ENCODE assay signal across 26 cellular contexts in genomic region chr5:181198106-181198685, GRCh38. TPM values are rescaled to one million over a fixed set of nuclear protein-coding genes. Genes with fewer than 3 reads are reported as not detected.
A peak's percentile ranks its signal among the peaks of the same experiment; 100 is the strongest.
DNase-seq lines count a peak whose midpoint lies in the region; FAIRE-seq and TF ChIP-seq lines count a peak whose summit lies in the region.
"Had no signal": no experiment of that assay in that cellular context is flagged by ENCODE, and none has a peak within 500 bp of the region (broad histone marks: within the 10 kb centered on the region; RNA-seq: fewer than 3 reads in every experiment).

No MANE protein-coding gene starts in this region.

- no peaks in the 10 kb centered on the region for H3K27me3 ChIP-seq in Karpas-422 (ENCODE audit: low read length)
- peaks cover 59% of the 10 kb centered on the region for H3K27me3 ChIP-seq in iPS-20b (ENCODE audit: insufficient read depth, low read length)
- peaks cover 0 to 3% (median 0%) of the 10 kb centered on the region in 7 donors for H3K27me3 ChIP-seq in spleen (replicated peaks in 1 of 7)

- H3K36me3 ChIP-seq in Karpas-422 (ENCODE audit: insufficient read depth, low read length) (no peaks in the 10 kb centered on the region), iPS-20b (ENCODE audit: insufficient read depth, low read depth, low read length) (no peaks in the 10 kb centered on the region), spleen (no peaks in the 10 kb centered on the region)

- H3K9me3 ChIP-seq in Karpas-422 (ENCODE audit: low read length) = no peaks in the 10 kb centered on the region
- no peaks in the 10 kb centered on the region for H3K9me3 ChIP-seq in iPS-20b (ENCODE audit: insufficient read depth, low read depth, low read length)
- H3K9me3 ChIP-seq in spleen = no peaks in the 10 kb centered on the region

- H3K4me1 ChIP-seq in Karpas-422 (ENCODE audit: low read length) (peaks cover 39% of the 10 kb centered on the region), iPS-20b (ENCODE audit: insufficient read depth, low read length) (peaks cover 10% of the 10 kb centered on the region), spleen (peaks cover 0 to 15% (median 2%) of the 10 kb centered on the region in 6 donors)

- FAIRE-seq in RCC 7860 (lab: Jason Lieb, UNC) = no peak

- peak; percentile 18 for DNase-seq in GM10266 (ENCODE audit: extremely low spot score)
- no peak for DNase-seq in Karpas-422
- DNase-seq in spleen = peak; percentile 64
- DNase-seq in NCI-H748 treated with DMSO at 0.1 percent for 48 hours (lab: John Stamatoyannopoulos, UW) = no peak
- DNase-seq in RCC 7860 (ENCODE audit: low spot score) = no peak
- DNase-seq in occipital lobe (lab: John Stamatoyannopoulos, UW) = no peak
- DNase-seq: ACHN; COR-L47; DMS 273 treated with DMSO at 0.1 percent for 48 hours; GDM1; GOT3; IMR-90; Kasumi-1; MM.1S; NCI-H1105; NCI-H2081; NCI-H2171 treated with DMSO at 0.1 percent for 48 hours; NCI-H446; NK-92 treated with Interleukin-12 subunit alpha and Interleukin-12 subunit beta, amount 100 ng/mL, for 24 hours; OCI-M1; SIG-M5; T-cell had no signal

- no peaks in the 10 kb centered on the region for H4K20me1 ChIP-seq in Karpas-422 (ENCODE audit: insufficient read depth, low read depth, low read length)

- H3K9ac ChIP-seq in Karpas-422 (ENCODE audit: low read length) (no peak overlapping the region; the same call in 1 of the 2 replicates), iPS-20b (ENCODE audit: low read depth, low read length) (no peak overlapping the region)

- TF ChIP-seq POLR2A in spleen (IDR thresholded peaks at IDR 0.05) = no peak

- H2AFZ ChIP-seq in Karpas-422 (ENCODE audit: low read length) = no peak overlapping the region

- intact Hi-C loops in spleen (cut with DNase I; ENCODE audit: low total_unique reads) = no loop called here

- peak overlapping the region; percentile 12 for H3K4me2 ChIP-seq in Karpas-422 (ENCODE audit: low read depth, low read length, poor library complexity, severe bottlenecking)

- no peak for TF ChIP-seq CTCF in GM10266 (IDR thresholded peaks at IDR 0.05; ENCODE audit: control insufficient read depth, insufficient read depth, low read depth, missing control alignments)
- no peak for TF ChIP-seq CTCF in spleen (IDR thresholded peaks at IDR 0.05 in 8 of 11, conservative IDR thresholded peaks at IDR 0.05 in 3 of 11)

- no peaks in the 10 kb centered on the region for H3K79me2 ChIP-seq in Karpas-422 (ENCODE audit: low read length)

- 75 to 86% (median 78%) methylated on average over 12 of the region's 12 CpGs for WGBS in spleen, 5 donors

- H3K27ac ChIP-seq in Karpas-422 (ENCODE audit: low read length) = no peak overlapping the region
- H3K27ac ChIP-seq in iPS-20b (ENCODE audit: low read length) = no peak overlapping the region
- H3K27ac ChIP-seq in spleen = no peak overlapping the region

- H3K9me2 ChIP-seq in Karpas-422 (replicated peaks; ENCODE audit: insufficient read depth, low read length) = no peaks in the 10 kb centered on the region

- H3K4me3 ChIP-seq in Karpas-422 (ENCODE audit: low read length) (no peak overlapping the region), iPS-20b (ENCODE audit: low read length) (peak overlapping the region; percentile 39; the same call in 1 of the 2 replicates), spleen (no peak overlapping the region)

RNA-seq across cellular contexts. Expression of gene TRIM7, which starts 6.8 kb away (rescaled TPM):
- 2.0 TPM in 1 of 2 replicates, not detected in the other for total RNA-seq in Karpas-422 (2014; rRNA removed; shearing (Covaris generic); ENCODE audit: low replicate concordance)
- total RNA-seq in spleen (1 to 10 TPM in 6 of 7 donors, under 1 TPM in 1; 0.81 to 3.9 (median 1.9) TPM), occipital lobe (0.78 TPM)
- polyA plus RNA-seq in spleen = 1 to 10 TPM; 1.0 to 1.3 (median 1.2) TPM

RNA-seq across cellular contexts. Expression of gene TRIM41, which starts 24.9 kb away (rescaled TPM):
- total RNA-seq in Karpas-422 (2014; rRNA removed; shearing (Covaris generic); ENCODE audit: low replicate concordance) = 23.6 and 46.2 TPM in 2 replicates
- 10 to 100 TPM; 14.3 to 34.1 (median 26.6) TPM for total RNA-seq in spleen
- 10 to 100 TPM; 12.5 to 25.0 (median 24.1) TPM for polyA plus RNA-seq in spleen
- total RNA-seq in occipital lobe = 11.9 TPM

RNA-seq across cellular contexts. Expression of gene RACK1, which starts 45.5 kb away (rescaled TPM):
- total RNA-seq in Karpas-422 (2014; rRNA removed; shearing (Covaris generic); ENCODE audit: low replicate concordance) = 7,026 and 7,196 TPM in 2 replicates
- 1,000 to 10,000 TPM; 1,202 to 2,949 (median 1,651) TPM for total RNA-seq in spleen
- polyA plus RNA-seq in spleen = 1,000 to 10,000 TPM; 2,379 to 3,598 (median 2,966) TPM
- total RNA-seq in occipital lobe = 2,761 TPM

RNA-seq across cellular contexts. Expression of gene OR2V2, which starts 50.8 kb away (rescaled TPM):
- not detected in 2 replicates for total RNA-seq in Karpas-422 (2014; rRNA removed; shearing (Covaris generic); ENCODE audit: low replicate concordance)
- total RNA-seq in spleen (not detected), occipital lobe (not detected)
- polyA plus RNA-seq in spleen = not detected
- total RNA-seq: Daoy, HT-29, IMR-90, RPMI7951, T-cell had no signal
- polyA plus RNA-seq: IMR-90 had no signal

Comparison
In these comparisons a context has a peak if more than half of its experiments do, and no peak if none do; other contexts are left out.
1. DNase-seq: peak in GM10266 (single experiment) and spleen (single experiment); none in Karpas-422 (single experiment), NCI-H748 treated with DMSO at 0.1 percent for 48 hours (single experiment), RCC 7860 (single experiment) and occipital lobe (single experiment).